In genomic region chr13:21061077-21061945, GRCh38 we compare ENCODE assay signal across 1 cellular context.
TF ChIP-seq lines count a peak whose summit lies in the region.

TSS of gene LATS2 (minus strand) at chr13:21061586. CDS start at chr13:21046026, 15,560 bp downstream.

TF ChIP-seq in SK-N-SH, 30 proteins besides CTCF, POLR2A, EP300 and RAD21 (continued from another document):
- TF ChIP-seq, protein P1, sequence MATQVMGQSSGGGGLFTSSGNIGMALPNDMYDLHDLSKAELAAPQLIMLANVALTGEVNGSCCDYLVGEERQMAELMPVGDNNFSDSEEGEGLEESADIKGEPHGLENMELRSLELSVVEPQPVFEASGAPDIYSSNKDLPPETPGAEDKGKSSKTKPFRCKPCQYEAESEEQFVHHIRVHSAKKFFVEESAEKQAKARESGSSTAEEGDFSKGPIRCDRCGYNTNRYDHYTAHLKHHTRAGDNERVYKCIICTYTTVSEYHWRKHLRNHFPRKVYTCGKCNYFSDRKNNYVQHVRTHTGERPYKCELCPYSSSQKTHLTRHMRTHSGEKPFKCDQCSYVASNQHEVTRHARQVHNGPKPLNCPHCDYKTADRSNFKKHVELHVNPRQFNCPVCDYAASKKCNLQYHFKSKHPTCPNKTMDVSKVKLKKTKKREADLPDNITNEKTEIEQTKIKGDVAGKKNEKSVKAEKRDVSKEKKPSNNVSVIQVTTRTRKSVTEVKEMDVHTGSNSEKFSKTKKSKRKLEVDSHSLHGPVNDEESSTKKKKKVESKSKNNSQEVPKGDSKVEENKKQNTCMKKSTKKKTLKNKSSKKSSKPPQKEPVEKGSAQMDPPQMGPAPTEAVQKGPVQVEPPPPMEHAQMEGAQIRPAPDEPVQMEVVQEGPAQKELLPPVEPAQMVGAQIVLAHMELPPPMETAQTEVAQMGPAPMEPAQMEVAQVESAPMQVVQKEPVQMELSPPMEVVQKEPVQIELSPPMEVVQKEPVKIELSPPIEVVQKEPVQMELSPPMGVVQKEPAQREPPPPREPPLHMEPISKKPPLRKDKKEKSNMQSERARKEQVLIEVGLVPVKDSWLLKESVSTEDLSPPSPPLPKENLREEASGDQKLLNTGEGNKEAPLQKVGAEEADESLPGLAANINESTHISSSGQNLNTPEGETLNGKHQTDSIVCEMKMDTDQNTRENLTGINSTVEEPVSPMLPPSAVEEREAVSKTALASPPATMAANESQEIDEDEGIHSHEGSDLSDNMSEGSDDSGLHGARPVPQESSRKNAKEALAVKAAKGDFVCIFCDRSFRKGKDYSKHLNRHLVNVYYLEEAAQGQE (IDR thresholded peaks at IDR 0.05; ENCODE audit: low read depth, low read length), result peak; percentile 52; the same call in 1 of the 2 replicates
- TF ChIP-seq EZH2phosphoT487 (IDR thresholded peaks at IDR 0.05; ENCODE audit: borderline replicate concordance, low read depth), result no peak
- peak; percentile 99 for TF ChIP-seq TEAD4 (IDR thresholded peaks at IDR 0.05; ENCODE audit: borderline replicate concordance, insufficient read depth)
- no peak for TF ChIP-seq JUND (IDR thresholded peaks at IDR 0.05)
- TF ChIP-seq, protein P2, sequence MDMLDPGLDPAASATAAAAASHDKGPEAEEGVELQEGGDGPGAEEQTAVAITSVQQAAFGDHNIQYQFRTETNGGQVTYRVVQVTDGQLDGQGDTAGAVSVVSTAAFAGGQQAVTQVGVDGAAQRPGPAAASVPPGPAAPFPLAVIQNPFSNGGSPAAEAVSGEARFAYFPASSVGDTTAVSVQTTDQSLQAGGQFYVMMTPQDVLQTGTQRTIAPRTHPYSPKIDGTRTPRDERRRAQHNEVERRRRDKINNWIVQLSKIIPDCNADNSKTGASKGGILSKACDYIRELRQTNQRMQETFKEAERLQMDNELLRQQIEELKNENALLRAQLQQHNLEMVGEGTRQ (IDR thresholded peaks at IDR 0.05; ENCODE audit: borderline replicate concordance, low read depth, low read length), result peak; percentile 75
- TF ChIP-seq RCOR1 (IDR thresholded peaks at IDR 0.05; ENCODE audit: low read length), result no peak
- TF ChIP-seq CHD2 (IDR thresholded peaks at IDR 0.05; ENCODE audit: low read length, partially characterized antibody), result no peak
